8 cellular contexts compared by ENCODE assay signal in genomic region chr20:62143118-62143975, GRCh38. TPM values are rescaled to one million over a fixed set of nuclear protein-coding genes. Genes with fewer than 3 reads are reported as not detected.
DNase-seq lines count a peak whose midpoint lies in the region; ATAC-seq and TF ChIP-seq lines count a peak whose summit lies in the region.

Gene PSMA7, minus strand, starts transcription at chr20:62143394. Its CDS starts 91 bp downstream, at chr20:62143303.
A gene with protein sequence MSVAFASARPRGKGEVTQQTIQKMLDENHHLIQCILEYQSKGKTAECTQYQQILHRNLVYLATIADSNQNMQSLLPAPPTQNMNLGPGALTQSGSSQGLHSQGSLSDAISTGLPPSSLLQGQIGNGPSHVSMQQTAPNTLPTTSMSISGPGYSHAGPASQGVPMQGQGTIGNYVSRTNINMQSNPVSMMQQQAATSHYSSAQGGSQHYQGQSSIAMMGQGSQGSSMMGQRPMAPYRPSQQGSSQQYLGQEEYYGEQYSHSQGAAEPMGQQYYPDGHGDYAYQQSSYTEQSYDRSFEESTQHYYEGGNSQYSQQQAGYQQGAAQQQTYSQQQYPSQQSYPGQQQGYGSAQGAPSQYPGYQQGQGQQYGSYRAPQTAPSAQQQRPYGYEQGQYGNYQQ (plus strand): TSS chr20:62143769. CDS start chr20:62143821, 52 bp downstream.

- H3K4me1 ChIP-seq in osteoblast (ENCODE audit: insufficient read depth, low read length), result peaks cover 24% of the 10 kb centered on the region

- CTCF ChIA-PET in activated naive CD4-positive, alpha-beta T cell treated with anti-CD3 and anti-CD28 coated beads for 36 hours (lab: Charles Lee), result interaction anchor here (0.9 kb wide), 1 partner anchor 132 kb away, joined by 3 read pairs; no protein-coding TSS in a partner anchor

- peak; percentile 69 for ATAC-seq in GM21737 (IDR thresholded peaks at IDR 0.05; ENCODE audit: unreplicated experiment)

- peaks cover 28% of the 10 kb centered on the region for H3K36me3 Mint-ChIP-seq in activated naive CD4-positive, alpha-beta T cell treated with anti-CD3 and anti-CD28 coated beads for 36 hours (ENCODE audit: low read depth)

- no peaks in the 10 kb centered on the region for H3K27me3 ChIP-seq in osteoblast (ENCODE audit: insufficient read depth, low read length)

- H3K9me3 ChIP-seq in KOPT-K1 (ENCODE audit: insufficient read depth, low read length, poor library complexity, severe bottlenecking) (no peaks in the 10 kb centered on the region), osteoblast (ENCODE audit: low read depth, low read length) (no peaks in the 10 kb centered on the region)

- peaks cover 42% of the 10 kb centered on the region for H3K36me3 ChIP-seq in KOPT-K1 (ENCODE audit: insufficient read depth, low read length)
- peaks cover 28% of the 10 kb centered on the region for H3K36me3 ChIP-seq in osteoblast (ENCODE audit: insufficient read depth, low read length)

- H3K27ac Mint-ChIP-seq in activated naive CD4-positive, alpha-beta T cell treated with anti-CD3 and anti-CD28 coated beads for 36 hours, result peak within 1 kb of the TSS; percentile 87

- intact Hi-C loops in activated naive CD4-positive, alpha-beta T cell treated with anti-CD3 and anti-CD28 coated beads for 36 hours (cut with micrococcal nuclease), result loop anchor here (1.0 kb wide), 3 partner anchors 21 to 159 kb away; partner anchors contain the start of genes ADRM1 and LSM14B

- H3K4me3 ChIP-seq in osteoblast (ENCODE audit: insufficient read depth, low read length), result peak within 1 kb of the TSS; percentile 85

- no peaks in the 10 kb centered on the region for H3K27me3 Mint-ChIP-seq in activated naive CD4-positive, alpha-beta T cell treated with anti-CD3 and anti-CD28 coated beads for 36 hours (ENCODE audit: low read depth)

- DNase-seq in EH (ENCODE audit: low read depth) (peak; percentile 85), SK-MEL-5 (ENCODE audit: low read depth, low spot score) (peak; percentile 89), glomerular endothelial cell (ENCODE audit: extremely low read depth, low read depth, low spot score) (no peak), osteoblast (ENCODE audit: insufficient read length, low spot score, missing footprints) (peak; percentile 100)
- peak; percentile 82 for DNase-seq in activated naive CD4-positive, alpha-beta T cell treated with anti-CD3 and anti-CD28 coated beads for 36 hours

- peaks cover 88% of the 10 kb centered on the region for H3K79me2 ChIP-seq in osteoblast (ENCODE audit: insufficient read depth, low read length)

- H3K27ac ChIP-seq in KOPT-K1 (ENCODE audit: low read depth, low read length, poor library complexity, severe bottlenecking) (peak within 1 kb of the TSS; percentile 81), osteoblast (ENCODE audit: low read depth, low read length) (peak within 1 kb of the TSS; percentile 69), temporal lobe (ENCODE audit: low read depth, low read length) (peak within 1 kb of the TSS; percentile 39)

- peaks cover 55% of the 10 kb centered on the region for H3K4me1 Mint-ChIP-seq in activated naive CD4-positive, alpha-beta T cell treated with anti-CD3 and anti-CD28 coated beads for 36 hours (ENCODE audit: low read depth)

- H3K4me2 ChIP-seq in osteoblast (ENCODE audit: insufficient read depth, low read length), result peak within 1 kb of the TSS; percentile 93

- in situ Hi-C loops in SK-MEL-5 (cut with HindIII; ENCODE audit: low pct_unique_long_range_greater_than_20kb, low sequenced_read_pairs), result no loop called here

- no peaks in the 10 kb centered on the region for H3K9me3 Mint-ChIP-seq in activated naive CD4-positive, alpha-beta T cell treated with anti-CD3 and anti-CD28 coated beads for 36 hours

- H3K4me3 Mint-ChIP-seq in activated naive CD4-positive, alpha-beta T cell treated with anti-CD3 and anti-CD28 coated beads for 36 hours, result peak within 1 kb of the TSS; percentile 83

- no peak for TF ChIP-seq CTCF in osteoblast (IDR thresholded peaks at IDR 0.05; ENCODE audit: extremely low read depth, low read depth, low read length)

- H2AFZ ChIP-seq in osteoblast (ENCODE audit: low read length), result peak within 1 kb of the TSS; percentile 41

- H4K20me1 ChIP-seq in osteoblast (ENCODE audit: insufficient read depth, low read length), result peaks cover 77% of the 10 kb centered on the region

RNA-seq across cellular contexts. Expression of gene PSMA7, which starts in this region (rescaled TPM):
- total RNA-seq in SK-MEL-5 (2014; rRNA removed; shearing (Covaris generic)), result 592 and 662 TPM in 2 replicates
- 514 and 630 TPM in 2 replicates for polyA plus RNA-seq in SK-MEL-5 (2015; cell fraction: cytosol; rRNA removed)
- polyA plus RNA-seq in SK-MEL-5 (2015; cell fraction: nucleus; rRNA removed), result 363 and 441 TPM in 2 replicates
- total RNA-seq in activated naive CD4-positive, alpha-beta T cell treated with anti-CD3 and anti-CD28 coated beads for 36 hours, result 100 to 1,000 TPM; 287 to 288 TPM
- total RNA-seq in glomerular endothelial cell (422 and 425 TPM in 2 replicates), osteoblast (208 and 215 TPM in 2 replicates), temporal lobe (91.0 TPM)

RNA-seq across cellular contexts. Expression of the second gene that starts in this region (rescaled TPM):
- total RNA-seq in SK-MEL-5 (2014; rRNA removed; shearing (Covaris generic)), result 20.6 and 23.9 TPM in 2 replicates
- polyA plus RNA-seq in SK-MEL-5 (2015; cell fraction: cytosol; rRNA removed), result 27.1 and 28.7 TPM in 2 replicates
- 87.9 and 114 TPM in 2 replicates for polyA plus RNA-seq in SK-MEL-5 (2015; cell fraction: nucleus; rRNA removed)
- 10 to 100 TPM; 14.5 to 18.0 TPM for total RNA-seq in activated naive CD4-positive, alpha-beta T cell treated with anti-CD3 and anti-CD28 coated beads for 36 hours
- 16.1 and 17.1 TPM in 2 replicates for total RNA-seq in glomerular endothelial cell
- 12.7 TPM in 2 replicates for total RNA-seq in osteoblast
- 64.7 TPM for total RNA-seq in temporal lobe
